1 cellular context compared by ENCODE assay signal in the genomic region with DNA sequence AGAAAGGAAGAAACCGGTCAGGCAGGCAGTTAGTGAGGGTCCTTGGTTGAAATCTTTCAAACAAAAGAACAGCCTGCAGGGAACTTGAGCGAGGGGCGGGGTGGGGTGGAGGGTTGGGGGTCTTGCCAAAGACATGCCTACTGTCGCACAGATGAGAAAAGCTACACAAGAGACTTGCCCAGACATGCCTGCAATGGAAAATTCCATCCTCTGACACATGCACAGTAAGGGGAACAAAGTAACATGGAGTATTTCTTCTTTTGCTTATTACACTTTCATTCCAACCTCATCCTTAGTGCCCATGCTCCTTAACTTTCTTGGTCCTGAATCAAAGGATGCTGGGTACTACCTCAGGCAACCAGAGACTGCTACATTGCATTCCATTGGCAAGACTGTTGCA.
TF ChIP-seq lines count a peak whose summit lies in the region.

No MANE protein-coding gene starts in this region.

TF ChIP-seq in IMR-90, 13 proteins besides CTCF, POLR2A, EP300 and RAD21 (continued from another document):
- TF ChIP-seq, protein P1, sequence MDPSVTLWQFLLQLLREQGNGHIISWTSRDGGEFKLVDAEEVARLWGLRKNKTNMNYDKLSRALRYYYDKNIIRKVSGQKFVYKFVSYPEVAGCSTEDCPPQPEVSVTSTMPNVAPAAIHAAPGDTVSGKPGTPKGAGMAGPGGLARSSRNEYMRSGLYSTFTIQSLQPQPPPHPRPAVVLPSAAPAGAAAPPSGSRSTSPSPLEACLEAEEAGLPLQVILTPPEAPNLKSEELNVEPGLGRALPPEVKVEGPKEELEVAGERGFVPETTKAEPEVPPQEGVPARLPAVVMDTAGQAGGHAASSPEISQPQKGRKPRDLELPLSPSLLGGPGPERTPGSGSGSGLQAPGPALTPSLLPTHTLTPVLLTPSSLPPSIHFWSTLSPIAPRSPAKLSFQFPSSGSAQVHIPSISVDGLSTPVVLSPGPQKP (IDR thresholded peaks at IDR 0.05; ENCODE audit: borderline replicate concordance, low read depth, low read length): no peak
- TF ChIP-seq MXI1 (IDR thresholded peaks at IDR 0.05; ENCODE audit: borderline replicate concordance, low read depth, low read length): no peak
